8 cellular contexts compared by ENCODE assay signal in the genomic region with DNA sequence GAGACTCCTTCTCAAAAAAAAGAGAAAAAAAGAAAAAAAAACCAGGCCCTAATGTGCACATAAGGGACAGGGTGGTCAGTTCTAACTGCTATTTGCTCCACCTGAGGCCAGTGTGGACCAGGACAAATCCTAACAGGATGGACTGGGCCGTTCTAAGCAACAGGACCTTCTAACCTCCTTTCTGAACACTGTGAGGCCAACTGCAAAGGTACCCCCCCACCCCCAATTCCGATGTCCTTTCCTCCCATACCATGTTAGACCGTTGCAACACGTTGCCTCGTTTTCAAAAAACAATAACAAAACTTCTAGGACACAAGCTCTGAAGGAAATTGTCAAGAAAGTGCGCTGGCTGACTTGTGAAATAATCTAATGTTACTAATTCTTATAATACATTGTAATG. TPM values are rescaled to one million over a fixed set of nuclear protein-coding genes. Genes with fewer than 3 reads are reported as not detected.
DNase-seq lines count a peak whose midpoint lies in the region; ATAC-seq, FAIRE-seq and TF ChIP-seq lines count a peak whose summit lies in the region.

No MANE protein-coding gene starts in this region.

- H3K4me3 ChIP-seq in AG09309 (ENCODE audit: control insufficient read depth, low read depth, low read length) (peak overlapping the region; percentile 77), bronchial epithelial cell (ENCODE audit: low read depth, low read length) (peak overlapping the region; percentile 90), muscle layer of duodenum (ENCODE audit: low read depth in 1 of 2, low read length in 2 of 2) (peak overlapping the region; percentile 68 to 86)

- H3K27ac ChIP-seq in muscle layer of duodenum (ENCODE audit: low read length) = peak overlapping the region; percentile 77

- H3K27me3 Mint-ChIP-seq in IgD-negative memory B cell = no peaks in the 10 kb centered on the region

- peaks cover 9 to 44% of the 10 kb centered on the region in 2 donors for H3K4me1 ChIP-seq in muscle layer of duodenum (ENCODE audit: control insufficient read depth in 1 of 2, insufficient read depth in 2 of 2, low read length in 2 of 2)

- FAIRE-seq in bronchial epithelial cell (lab: Jason Lieb, UNC) (no peak), frontal cortex (lab: Jason Lieb, UNC) (no peak)

- no peaks in the 10 kb centered on the region for H3K9me3 ChIP-seq in muscle layer of duodenum (ENCODE audit: control insufficient read depth in 1 of 2, low read length in 2 of 2)

- TF ChIP-seq CTCF in AG09309 (IDR thresholded peaks at IDR 0.05; ENCODE audit: control insufficient read depth, insufficient read depth, low read depth, low read length, missing control alignments) (no peak), bronchial epithelial cell (IDR thresholded peaks at IDR 0.05; ENCODE audit: insufficient read depth, low read length, severe bottlenecking) (no peak)

- peaks cover 4% of the 10 kb centered on the region for H3K36me3 Mint-ChIP-seq in IgD-negative memory B cell

- H3K36me3 ChIP-seq in bronchial epithelial cell (ENCODE audit: control insufficient read depth, insufficient read depth, low read length) = peaks cover 17% of the 10 kb centered on the region
- H3K36me3 ChIP-seq in muscle layer of duodenum (ENCODE audit: control insufficient read depth in 1 of 2, insufficient read depth in 2 of 2, low read length in 2 of 2) = peaks cover 16 to 28% of the 10 kb centered on the region in 2 donors

- DNase-seq in AG09309 (ENCODE audit: low read depth) (no peak), bronchial epithelial cell (ENCODE audit: low read depth) (no peak), frontal cortex (ENCODE audit: low spot score in 2 of 2) (no peak), NAMALWA (ENCODE audit: low spot score) (no peak)

- H3K27me3 ChIP-seq in bronchial epithelial cell (ENCODE audit: control insufficient read depth, insufficient read depth, low read length) (no peaks in the 10 kb centered on the region), muscle layer of duodenum (ENCODE audit: low read depth, low read length) (no peaks in the 10 kb centered on the region)

- H3K4me3 Mint-ChIP-seq in IgD-negative memory B cell = peak overlapping the region; percentile 79 to 93 (median 84)

- peaks cover 19 to 33% (median 21%) of the 10 kb centered on the region in 3 donors for H3K4me1 Mint-ChIP-seq in IgD-negative memory B cell

- H3K27ac Mint-ChIP-seq in IgD-negative memory B cell = peak overlapping the region; percentile 29 to 78 (median 68)

- no peak for ATAC-seq in HG03469 (IDR thresholded peaks at IDR 0.05; ENCODE audit: unreplicated experiment)
- no peak for ATAC-seq in GM19452 (IDR thresholded peaks at IDR 0.05; ENCODE audit: unreplicated experiment)

- H3K9me3 Mint-ChIP-seq in IgD-negative memory B cell = no peaks in the 10 kb centered on the region

RNA-seq across cellular contexts. Expression of a gene that starts 1.2 kb away (rescaled TPM):
- 39.6 TPM for polyA plus RNA-seq in IgD-negative memory B cell
- total RNA-seq in bronchial epithelial cell = 50.2 and 54.8 TPM in 2 replicates
- total RNA-seq in frontal cortex = 23.6 TPM

RNA-seq across cellular contexts. Expression of a gene that starts 1.7 kb away (rescaled TPM):
- polyA plus RNA-seq in IgD-negative memory B cell = 59.3 TPM
- total RNA-seq in bronchial epithelial cell (51.3 and 66.6 TPM in 2 replicates), frontal cortex (39.1 TPM)

RNA-seq across cellular contexts. Expression of a gene that starts 50.9 kb away (rescaled TPM):
- 40.5 TPM for polyA plus RNA-seq in IgD-negative memory B cell
- total RNA-seq in bronchial epithelial cell (10.6 and 21.1 TPM in 2 replicates), frontal cortex (8.6 TPM)
